In genomic region chr3:99172736-99173657, GRCh38 we compare ENCODE assay signal across 8 cellular contexts.
DNase-seq lines count a peak whose midpoint lies in the region; ATAC-seq and TF ChIP-seq lines count a peak whose summit lies in the region.

No MANE protein-coding gene starts in this region.

- ATAC-seq in HG02973 (IDR thresholded peaks at IDR 0.05; ENCODE audit: unreplicated experiment) (peak; percentile 71), HG02970 (IDR thresholded peaks at IDR 0.05; ENCODE audit: low FRiP score, unreplicated experiment) (no peak)
- peak; percentile 43 for ATAC-seq in stimulated activated naive CD8-positive, alpha-beta T cell treated with anti-CD3 and anti-CD28 coated beads, Interleukin-15, amount 100 ng/mL, for 72 hours

- no peak overlapping the region for H3K27ac Mint-ChIP-seq in stimulated activated naive CD8-positive, alpha-beta T cell treated with anti-CD3 and anti-CD28 coated beads, Interleukin-15, amount 100 ng/mL, for 72 hours

- peaks cover 0 to 1% of the 10 kb centered on the region in 2 donors for H3K9me3 Mint-ChIP-seq in stimulated activated naive CD8-positive, alpha-beta T cell treated with anti-CD3 and anti-CD28 coated beads, Interleukin-15, amount 100 ng/mL, for 72 hours

- no peaks in the 10 kb centered on the region for H3K27me3 ChIP-seq in iPS-15b (ENCODE audit: control insufficient read depth, insufficient read depth, low read length)

- H3K9me3 ChIP-seq in iPS-15b (ENCODE audit: control insufficient read depth, insufficient read depth, low read length): no peaks in the 10 kb centered on the region

- H3K4me3 Mint-ChIP-seq in stimulated activated naive CD8-positive, alpha-beta T cell treated with anti-CD3 and anti-CD28 coated beads, Interleukin-15, amount 100 ng/mL, for 72 hours: no peak overlapping the region

- H3K9ac ChIP-seq in iPS-15b (ENCODE audit: low read depth, low read length): peak overlapping the region; percentile 26

- H3K4me3 ChIP-seq in iPS-15b (ENCODE audit: low read depth, low read length): no peak overlapping the region

- peak; percentile 72 for TF ChIP-seq CTCF in GM12874 (IDR thresholded peaks at IDR 0.05; ENCODE audit: insufficient read depth, low read depth, low read length)

- no peaks in the 10 kb centered on the region for H3K36me3 ChIP-seq in iPS-15b (ENCODE audit: control insufficient read depth, insufficient read depth, low read length)

- peak; percentile 72 for DNase-seq in Ammon's horn (ENCODE audit: low spot score)
- DNase-seq in NCI-H226: peak; percentile 24
- peak; percentile 75 for DNase-seq in amniotic epithelial cell (ENCODE audit: low read depth)
- peak in 1 of 2 donors; percentile 18 for DNase-seq in stimulated activated naive CD8-positive, alpha-beta T cell treated with anti-CD3 and anti-CD28 coated beads, Interleukin-15, amount 100 ng/mL, for 72 hours

- H3K4me1 Mint-ChIP-seq in stimulated activated naive CD8-positive, alpha-beta T cell treated with anti-CD3 and anti-CD28 coated beads, Interleukin-15, amount 100 ng/mL, for 72 hours: no peaks in the 10 kb centered on the region

- H3K4me1 ChIP-seq in iPS-15b (ENCODE audit: control insufficient read depth, insufficient read depth, low read length): no peaks in the 10 kb centered on the region

- H3K27me3 Mint-ChIP-seq in stimulated activated naive CD8-positive, alpha-beta T cell treated with anti-CD3 and anti-CD28 coated beads, Interleukin-15, amount 100 ng/mL, for 72 hours: no peaks in the 10 kb centered on the region
